24 cellular contexts compared by ENCODE assay signal in the genomic region with DNA sequence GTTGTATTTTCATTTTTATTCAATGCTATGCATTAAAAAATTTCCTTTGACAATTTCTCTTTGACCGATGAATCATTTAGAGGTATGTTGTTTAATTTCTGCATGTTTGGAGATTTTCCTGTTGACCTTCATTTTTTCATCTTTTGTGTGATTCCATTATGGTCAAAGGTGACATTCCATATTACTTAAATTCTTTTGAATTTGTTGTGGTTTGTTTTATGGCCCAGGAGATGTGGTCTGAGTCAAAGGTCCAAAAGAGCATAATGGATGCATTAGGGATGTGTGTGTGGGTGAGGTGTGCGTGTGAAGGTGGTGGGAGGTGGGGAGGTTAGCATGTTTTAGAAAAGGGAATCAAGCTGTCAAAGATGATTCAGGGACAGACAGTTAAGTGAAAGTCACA.
DNase-seq lines count a peak whose midpoint lies in the region; ATAC-seq, FAIRE-seq and TF ChIP-seq lines count a peak whose summit lies in the region.
"Had no signal": no experiment of that assay in that cellular context is flagged by ENCODE, and none has a peak within 500 bp of the region (broad histone marks: within the 10 kb centered on the region; RNA-seq: fewer than 3 reads in every experiment).

No MANE protein-coding gene starts in this region.

- H3K36me3 ChIP-seq in astrocyte (ENCODE audit: insufficient read depth, low read length) = no peaks in the 10 kb centered on the region
- H3K36me3 ChIP-seq: cardiac muscle cell, left ventricle myocardium inferior, sigmoid colon had no signal

- no peak overlapping the region for H3K4me3 Mint-ChIP-seq in astrocyte (ENCODE audit: unreplicated experiment)
- H3K4me3 Mint-ChIP-seq: CD8-positive, alpha-beta T cell; dendritic cell treated with granulocyte-macrophage colony-stimulating factor and Interleukin-4, amounts not matched to agents 40 ng/mL and 50 ng/mL, for 4 days; immature natural killer cell; nephron had no signal

- H3K4me1 Mint-ChIP-seq in astrocyte (ENCODE audit: low read depth, unreplicated experiment) = peaks cover 6% of the 10 kb centered on the region
- H3K4me1 Mint-ChIP-seq: immature natural killer cell had no signal

- no peaks in the 10 kb centered on the region for H3K79me2 ChIP-seq in astrocyte (ENCODE audit: insufficient read depth, low read length)

- H3K27me3 Mint-ChIP-seq in astrocyte (ENCODE audit: low read depth, unreplicated experiment) = no peaks in the 10 kb centered on the region
- H3K27me3 Mint-ChIP-seq: dendritic cell treated with granulocyte-macrophage colony-stimulating factor and Interleukin-4, amounts not matched to agents 40 ng/mL and 50 ng/mL, for 4 days had no signal

- H2AFZ ChIP-seq in astrocyte (ENCODE audit: low read depth, low read length) = no peak overlapping the region

- peaks cover 5% of the 10 kb centered on the region for H3K9me3 ChIP-seq in astrocyte (ENCODE audit: insufficient read depth, low read depth, low read length)

- no peaks in the 10 kb centered on the region for H3K27me3 ChIP-seq in astrocyte (ENCODE audit: insufficient read depth, low read length)
- H3K27me3 ChIP-seq: cardiac muscle cell, sigmoid colon had no signal

- H3K9ac ChIP-seq in astrocyte (ENCODE audit: low read length) = no peak overlapping the region

- no peak for ATAC-seq in activated naive CD4-positive, alpha-beta T cell treated with anti-CD3 and anti-CD28 coated beads, Interleukin-2, amount 50 U/mL, for 72 hours
- no peak for ATAC-seq in GM18498 (IDR thresholded peaks at IDR 0.05; ENCODE audit: unreplicated experiment)
- ATAC-seq: CD8-positive, alpha-beta T cell had no signal

- DNase-seq in AG20443 (ENCODE audit: low spot score) = peak; percentile 16
- DNase-seq in HFF-Myc (ENCODE audit: extremely low read depth, low read depth) = peak; percentile 57
- peak; percentile 73 for DNase-seq in astrocyte (ENCODE audit: low read depth)
- DNase-seq in hepatic stellate cell (ENCODE audit: low spot score) = peak; percentile 11
- DNase-seq in NCI-H2171 (lab: John Stamatoyannopoulos, UW) = no peak
- DNase-seq in GM20000 (ENCODE audit: low spot score) = no peak
- DNase-seq in activated naive CD4-positive, alpha-beta T cell treated with anti-CD3 and anti-CD28 coated beads, Interleukin-2, amount 50 U/mL, for 72 hours (ENCODE audit: low spot score in 2 of 2) = no peak
- DNase-seq: activated CD4-positive, alpha-beta T cell treated with anti-CD3 and anti-CD28 coated beads, Interleukin-2, amount 50 U/mL, for 48 hours; activated CD4-positive, CD25-positive, alpha-beta regulatory T cell; activated gamma-delta T cell; CD8-positive, alpha-beta T cell; DMS53; immature natural killer cell; Karpas-422; left ventricle myocardium inferior; NCI-H1048; NCI-H187 treated with DMSO at 0.1 percent for 48 hours; NCI-H748 treated with DMSO at 0.1 percent for 48 hours; sigmoid colon had no signal

- FAIRE-seq in astrocyte (lab: Jason Lieb, UNC) = peak; percentile 20
- FAIRE-seq: H54 had no signal

- no peak overlapping the region for H3K27ac Mint-ChIP-seq in astrocyte (ENCODE audit: unreplicated experiment)
- no peak overlapping the region for H3K27ac Mint-ChIP-seq in activated naive CD4-positive, alpha-beta T cell treated with anti-CD3 and anti-CD28 coated beads, Interleukin-2, amount 50 U/mL, for 72 hours
- H3K27ac Mint-ChIP-seq: CD8-positive, alpha-beta T cell; dendritic cell treated with granulocyte-macrophage colony-stimulating factor and Interleukin-4, amounts not matched to agents 40 ng/mL and 50 ng/mL, for 4 days; immature natural killer cell; nephron had no signal

- H3K4me1 ChIP-seq in astrocyte (ENCODE audit: insufficient read depth, low read length) = no peaks in the 10 kb centered on the region
- H3K4me1 ChIP-seq: left ventricle myocardium inferior, sigmoid colon had no signal

- no peak overlapping the region for H3K27ac ChIP-seq in astrocyte (ENCODE audit: low read depth, low read length)
- H3K27ac ChIP-seq: cardiac muscle cell, left ventricle myocardium inferior, sigmoid colon had no signal

- H3K9me3 Mint-ChIP-seq in astrocyte (ENCODE audit: unreplicated experiment) = peaks cover 8% of the 10 kb centered on the region
- H3K9me3 Mint-ChIP-seq in activated naive CD4-positive, alpha-beta T cell treated with anti-CD3 and anti-CD28 coated beads, Interleukin-2, amount 50 U/mL, for 72 hours = peaks cover 0 to 3% of the 10 kb centered on the region in 2 donors

- no peak overlapping the region for H3K4me3 ChIP-seq in HFF-Myc (replicated peaks; ENCODE audit: low read depth, low read length)
- no peak overlapping the region for H3K4me3 ChIP-seq in astrocyte (ENCODE audit: insufficient read depth, low read depth, low read length)
- H3K4me3 ChIP-seq: cardiac muscle cell, left ventricle myocardium inferior, sigmoid colon had no signal

- no peaks in the 10 kb centered on the region for H4K20me1 ChIP-seq in astrocyte (ENCODE audit: insufficient read depth, low read length)

- H3K4me2 ChIP-seq in astrocyte (ENCODE audit: low read length) = peak overlapping the region; percentile 65

- TF ChIP-seq CTCF in HFF-Myc (IDR thresholded peaks at IDR 0.05; ENCODE audit: low read depth, low read length, missing control alignments) (no peak), astrocyte (IDR thresholded peaks at IDR 0.05; ENCODE audit: insufficient read depth, low read depth, low read length) (no peak), GM20000 (IDR thresholded peaks at IDR 0.05; ENCODE audit: extremely low read depth, missing control alignments) (no peak)

- no peaks in the 10 kb centered on the region for H3K36me3 Mint-ChIP-seq in astrocyte (ENCODE audit: low read depth, unreplicated experiment)
- peaks cover 0 to 8% of the 10 kb centered on the region in 2 donors for H3K36me3 Mint-ChIP-seq in activated naive CD4-positive, alpha-beta T cell treated with anti-CD3 and anti-CD28 coated beads, Interleukin-2, amount 50 U/mL, for 72 hours
- H3K36me3 Mint-ChIP-seq: CD8-positive, alpha-beta T cell; immature natural killer cell had no signal

Comparison
In these comparisons a context has a peak if more than half of its experiments do, and no peak if none do; other contexts are left out.
1. DNase-seq: peak in AG20443 (single experiment), HFF-Myc (single experiment), astrocyte (single experiment) and hepatic stellate cell (single experiment); none in NCI-H2171 (single experiment), GM20000 (single experiment) and activated naive CD4-positive, alpha-beta T cell treated with anti-CD3 and anti-CD28 coated beads, Interleukin-2, amount 50 U/mL, for 72 hours (0 of 2).